In genomic region chr3:10437272-10437994, GRCh38 we compare ENCODE assay signal across 8 cellular contexts.
DNase-seq lines count a peak whose midpoint lies in the region; ATAC-seq and TF ChIP-seq lines count a peak whose summit lies in the region.

No MANE protein-coding gene starts in this region.

- no CpG with 5 or more reads among the region's 7 CpGs for WGBS in H9 (ENCODE audit: extremely low coverage, insufficient read length, low lambda C conversion rate)

- H3K27me3 Mint-ChIP-seq in H9 (ENCODE audit: low read depth) = peaks cover 1% of the 10 kb centered on the region; the same call in 1 of the 2 replicates

- no peak overlapping the region for H4K5ac ChIP-seq in H9 (ENCODE audit: insufficient read length, low read depth, low read length)

- H3K9me3 ChIP-seq in AG04450 (ENCODE audit: control insufficient read depth, insufficient read depth, low read length) (no peaks in the 10 kb centered on the region), fibroblast of lung (ENCODE audit: control insufficient read depth, insufficient read depth, low read depth, low read length) (no peaks in the 10 kb centered on the region), H9 (ENCODE audit: control insufficient read depth, low read depth, low read length) (no peaks in the 10 kb centered on the region)

- POLR2A ChIA-PET in AG04450 (lab: Yijun Ruan, JAX) = no interaction called here

- no peak for TF ChIP-seq CTCF in AG04450 (IDR thresholded peaks at IDR 0.05; ENCODE audit: low read depth, low read length)
- no peak for TF ChIP-seq CTCF in fibroblast of lung (conservative IDR thresholded peaks at IDR 0.05 in 1 of 2, IDR thresholded peaks at IDR 0.05 in 1 of 2; ENCODE audit: low read depth in 1 of 2, low read length in 2 of 2)
- no peak for TF ChIP-seq CTCF in H9 (conservative IDR thresholded peaks at IDR 0.05)

- no peak overlapping the region for H3K14ac ChIP-seq in H9 (ENCODE audit: insufficient read depth, low read length)

- no peak overlapping the region for H2BK15ac ChIP-seq in H9 (ENCODE audit: low read depth, low read length)

- no peak overlapping the region for H3K4ac ChIP-seq in H9 (ENCODE audit: low read depth, low read length)

- H3K79me2 ChIP-seq in fibroblast of lung (ENCODE audit: control insufficient read depth, insufficient read depth, low read length) (no peaks in the 10 kb centered on the region), H9 (ENCODE audit: insufficient read depth, low read length) (no peaks in the 10 kb centered on the region)

- CTCF ChIA-PET in AG04450 (lab: Charles Lee) = interaction anchor here (1.2 kb wide), 1 partner anchor 93 kb away, joined by 3 read pairs; no protein-coding TSS in a partner anchor

- H3K27me3 ChIP-seq in AG04450 (ENCODE audit: control insufficient read depth, insufficient read depth, low read length) = peaks cover 2% of the 10 kb centered on the region
- H3K27me3 ChIP-seq in fibroblast of lung (ENCODE audit: control insufficient read depth, insufficient read depth, low read length) = no peaks in the 10 kb centered on the region
- no peaks in the 10 kb centered on the region for H3K27me3 ChIP-seq in H9 (ENCODE audit: insufficient read depth, low read length)

- H2BK12ac ChIP-seq in H9 (ENCODE audit: insufficient read length, low read depth, low read length) = no peak overlapping the region

- H3K9ac ChIP-seq in fibroblast of lung (ENCODE audit: insufficient read depth, low read length) = no peak overlapping the region
- H3K9ac ChIP-seq in H9 (ENCODE audit: extremely low read depth, insufficient read length, low read length) = no peak overlapping the region

- no peak overlapping the region for H3K56ac ChIP-seq in H9 (ENCODE audit: insufficient read length, low read depth, low read length)

- H3K4me3 Mint-ChIP-seq in H9 = no peak overlapping the region

- no peak overlapping the region for H2BK5ac ChIP-seq in H9 (ENCODE audit: insufficient read length, low read length)

- no peak overlapping the region for H4K91ac ChIP-seq in H9 (ENCODE audit: insufficient read length, low read depth, low read length)

- H3K23me2 ChIP-seq in H9 (ENCODE audit: insufficient read length, low read depth, low read length, poor library complexity, severe bottlenecking) = no peaks in the 10 kb centered on the region

- H4K8ac ChIP-seq in H9 (replicated peaks; ENCODE audit: insufficient read length, low read depth, low read length) = no peak overlapping the region

- H3K18ac ChIP-seq in H9 (ENCODE audit: insufficient read length, low read depth, low read length) = no peak overlapping the region

- no peak overlapping the region for H3T11ph ChIP-seq in H9 (ENCODE audit: low read length)

- no peak overlapping the region for H3K4me2 ChIP-seq in fibroblast of lung (ENCODE audit: extremely low read depth, insufficient read depth, low read length)
- no peak overlapping the region for H3K4me2 ChIP-seq in H9 (ENCODE audit: insufficient read depth, insufficient read length, low read length)

- H4K20me1 ChIP-seq in fibroblast of lung (ENCODE audit: control insufficient read depth, extremely low read depth, insufficient read depth, low read length) (no peaks in the 10 kb centered on the region), H9 (ENCODE audit: control insufficient read depth, insufficient read depth, insufficient read length) (no peaks in the 10 kb centered on the region)

- no peak for ATAC-seq in HG03097 (IDR thresholded peaks at IDR 0.05; ENCODE audit: low FRiP score, unreplicated experiment)

- H3K36me3 Mint-ChIP-seq in H9 (ENCODE audit: insufficient read depth in 1 of 3, low read depth in 3 of 3) = no peaks in the 10 kb centered on the region

- no peaks in the 10 kb centered on the region for H3K36me3 ChIP-seq in fibroblast of lung (ENCODE audit: control insufficient read depth, insufficient read depth, low read length)

- no peak overlapping the region for H3K27ac Mint-ChIP-seq in H9

- H3K9me3 Mint-ChIP-seq in H9 = no peaks in the 10 kb centered on the region

- no peak overlapping the region for H2AK5ac ChIP-seq in H9 (ENCODE audit: insufficient read length, low read length)

- 0 out of 4 replicates have a peak, but pooled peaks cover 0 to 2% of the 10 kb centered on the region in 2 experiments for H3K4me1 Mint-ChIP-seq in H9

- H3K27ac ChIP-seq in AG04450 (ENCODE audit: low read depth, low read length) (no peak overlapping the region), fibroblast of lung (ENCODE audit: insufficient read depth, low read length) (peak overlapping the region; percentile 2), H9 (ENCODE audit: insufficient read length, low read depth, low read length) (no peak overlapping the region)

- H3K4me1 ChIP-seq in fibroblast of lung (ENCODE audit: control insufficient read depth, extremely low read depth, insufficient read depth, low read length) (peaks cover 2% of the 10 kb centered on the region), H9 (ENCODE audit: insufficient read depth, low read length) (no peaks in the 10 kb centered on the region)

- H2BK120ac ChIP-seq in H9 (ENCODE audit: low read depth, low read length, poor library complexity, severe bottlenecking) = no peak overlapping the region

- H2BK20ac ChIP-seq in H9 (ENCODE audit: low read depth, low read length, poor library complexity, severe bottlenecking) = no peak overlapping the region

- no peak overlapping the region for H3K23ac ChIP-seq in H9 (ENCODE audit: insufficient read length, low read depth, low read length)

- DNase-seq in AG04450 (ENCODE audit: low read depth, low spot score) (peak; percentile 29), HCEC 1CT (peak; percentile 71), fibroblast of lung (ENCODE audit: low read depth in 2 of 2) (peak; percentile 48 to 88), H9 (no peak), SIG-M5 (lab: John Stamatoyannopoulos, UW) (no peak)
- peak; percentile 65 to 76 for DNase-seq in activated CD4-positive, alpha-beta T cell treated with anti-CD3 and anti-CD28 coated beads, Interleukin-2, amount 50 U/mL, for 4 hours
- DNase-seq in stimulated activated CD8-positive, alpha-beta memory T cell treated with anti-CD3 and anti-CD28 coated beads, Interleukin-15, amount 100 ng/mL, for 24 hours (ENCODE audit: low read depth) = peak; percentile 28

- H3K79me1 ChIP-seq in H9 (ENCODE audit: insufficient read depth, low read depth, low read length, poor library complexity, severe bottlenecking) = no peaks in the 10 kb centered on the region

- H3K4me3 ChIP-seq in AG04450 (ENCODE audit: low read depth, low read length) (no peak overlapping the region), fibroblast of lung (replicated peaks in 1 of 4; ENCODE audit: control extremely low read depth in 1 of 4, insufficient read depth in 1 of 4, low read depth in 3 of 4, low read length in 4 of 4) (no peak overlapping the region)

- no peak overlapping the region for H2AFZ ChIP-seq in fibroblast of lung (ENCODE audit: low read length)
- no peak overlapping the region for H2AFZ ChIP-seq in H9 (ENCODE audit: low read length)

Comparison
In these comparisons a context has a peak if more than half of its experiments do, and no peak if none do; other contexts are left out.
1. DNase-seq: peak in AG04450 (single experiment), HCEC 1CT (single experiment), activated CD4-positive, alpha-beta T cell treated with anti-CD3 and anti-CD28 coated beads, Interleukin-2, amount 50 U/mL, for 4 hours (2 of 2), fibroblast of lung (2 of 2) and stimulated activated CD8-positive, alpha-beta memory T cell treated with anti-CD3 and anti-CD28 coated beads, Interleukin-15, amount 100 ng/mL, for 24 hours (single experiment); none in H9 (single experiment) and SIG-M5 (single experiment).